ENCODE assay signal across 9 cellular contexts in genomic region chr2:28445448-28446258, GRCh38. TPM values are rescaled to one million over a fixed set of nuclear protein-coding genes. Genes with fewer than 3 reads are reported as not detected.
DNase-seq lines count a peak whose midpoint lies in the region; ATAC-seq, FAIRE-seq and TF ChIP-seq lines count a peak whose summit lies in the region.
"Had no signal": no experiment of that assay in that cellular context is flagged by ENCODE, and none has a peak within 500 bp of the region (broad histone marks: within the 10 kb centered on the region; RNA-seq: fewer than 3 reads in every experiment).

No MANE protein-coding gene starts in this region.

- intact Hi-C loops in PC-3 (cut with micrococcal nuclease) = loop anchor here (5.0 kb wide), 1 partner anchor 738 kb away; no protein-coding TSS in a partner anchor

- H3K4me3 Mint-ChIP-seq in nephron progenitor cell = no peak overlapping the region

- H3K4me2 ChIP-seq in PC-3 (ENCODE audit: low read length) = peak overlapping the region; percentile 75

- H3K4me3 ChIP-seq in PC-3 (ENCODE audit: low read length) (peak overlapping the region; percentile 34; the same call in 1 of the 2 replicates), bronchial epithelial cell (ENCODE audit: low read depth, low read length) (no peak overlapping the region), skeletal muscle cell (ENCODE audit: low read depth, low read length) (no peak overlapping the region)

- H3K27me3 Mint-ChIP-seq in nephron progenitor cell (ENCODE audit: low read depth, poor library complexity) = peaks cover 5% of the 10 kb centered on the region

- no peak for TF ChIP-seq CTCF in PC-3 (conservative IDR thresholded peaks at IDR 0.05; ENCODE audit: low read depth, low read length)
- no peak for TF ChIP-seq CTCF in bronchial epithelial cell (IDR thresholded peaks at IDR 0.05; ENCODE audit: insufficient read depth, low read length, severe bottlenecking)
- no peak for TF ChIP-seq CTCF in nephron progenitor cell (IDR thresholded peaks at IDR 0.05)

- FAIRE-seq in bronchial epithelial cell (lab: Jason Lieb, UNC) = no peak

- CTCF ChIA-PET in PC-3 (lab: Charles Lee) = no interaction called here

- peaks cover 68% of the 10 kb centered on the region for H3K4me1 ChIP-seq in PC-3 (ENCODE audit: insufficient read depth, low read length)

- H3K27ac Mint-ChIP-seq in nephron progenitor cell = no peak overlapping the region

- no peaks in the 10 kb centered on the region for H3K36me3 ChIP-seq in PC-3 (ENCODE audit: low read depth, low read length)
- H3K36me3 ChIP-seq in bronchial epithelial cell (ENCODE audit: control insufficient read depth, insufficient read depth, low read length) = no peaks in the 10 kb centered on the region

- H3K36me3 Mint-ChIP-seq in nephron progenitor cell (ENCODE audit: low read depth) = no peaks in the 10 kb centered on the region

- H3K4me1 Mint-ChIP-seq in nephron progenitor cell = peaks cover 9% of the 10 kb centered on the region

- no peaks in the 10 kb centered on the region for H3F3A ChIP-seq in PC-3 (ENCODE audit: low read length, unreplicated experiment)

- H3K27ac ChIP-seq in PC-3 (ENCODE audit: low read length) = peak overlapping the region; percentile 80

- ATAC-seq in PC-3 = peak; percentile 89
- no peak for ATAC-seq in HG02840 (IDR thresholded peaks at IDR 0.05; ENCODE audit: low FRiP score, unreplicated experiment)

- peak overlapping the region; percentile 20 for H3K9ac ChIP-seq in PC-3 (ENCODE audit: low read length)

- DNase-seq in EH (ENCODE audit: low read depth) (peak; percentile 97), PC-3 (peak; percentile 98), bronchial epithelial cell (ENCODE audit: low read depth) (peak; percentile 97), skeletal muscle cell (ENCODE audit: low read depth) (peak; percentile 92), nephron progenitor cell (no peak), GF-D8 (lab: John Stamatoyannopoulos, UW) (no peak), KBM-7 (no peak)
- DNase-seq: RPMI8226 had no signal

- no peaks in the 10 kb centered on the region for H3K9me2 ChIP-seq in PC-3 (replicated peaks; ENCODE audit: low read length)

- in situ Hi-C loops in KBM-7 (cut with MboI; ENCODE audit: low pct_unique_long_range_greater_than_20kb, low sequenced_read_pairs) = loop anchor here (25.0 kb wide), 1 partner anchor 708 kb away; no protein-coding TSS in a partner anchor

- no peaks in the 10 kb centered on the region for H3K79me2 ChIP-seq in PC-3 (ENCODE audit: low read length)

- no TSS peak for BruUV-seq in PC-3 (replicated peaks; lab: Mats Ljungman, UMichigan)

- no peaks in the 10 kb centered on the region for H4K20me1 ChIP-seq in PC-3 (ENCODE audit: low read length)

- peaks cover 4% of the 10 kb centered on the region for H3K9me3 Mint-ChIP-seq in nephron progenitor cell

- 0 out of 2 replicates have a peak overlapping the region, but pooled peaks have one; percentile 23 for H2AFZ ChIP-seq in PC-3 (ENCODE audit: low read length)

- no peaks in the 10 kb centered on the region for H3K27me3 ChIP-seq in PC-3 (ENCODE audit: low read length)
- H3K27me3 ChIP-seq in bronchial epithelial cell (ENCODE audit: control insufficient read depth, insufficient read depth, low read length) = no peaks in the 10 kb centered on the region

- H3K9me3 ChIP-seq in PC-3 (ENCODE audit: low read length) = no peaks in the 10 kb centered on the region

- POLR2A ChIA-PET in PC-3 (lab: Charles Lee; ENCODE audit: unreplicated experiment) = no interaction called here

RNA-seq across cellular contexts. Expression of gene PLB1, which starts 50.2 kb away (rescaled TPM):
- 0.40 and 1.3 TPM in 2 replicates for total RNA-seq in PC-3 (2014; rRNA removed)
- 1.5 and 1.6 TPM in 2 replicates for total RNA-seq in bronchial epithelial cell

RNA-seq across cellular contexts. Expression of gene FOSL2, which starts 53.0 kb away (rescaled TPM):
- 34.2 and 46.8 TPM in 2 replicates for total RNA-seq in PC-3 (2014; rRNA removed)
- 77.1 and 106 TPM in 2 replicates for total RNA-seq in bronchial epithelial cell

Comparison
In these comparisons a context has a peak if more than half of its experiments do, and no peak if none do; other contexts are left out.
1. DNase-seq: peak in EH (single experiment), PC-3 (single experiment), bronchial epithelial cell (single experiment) and skeletal muscle cell (single experiment); none in nephron progenitor cell (single experiment), GF-D8 (single experiment) and KBM-7 (single experiment).